30 cellular contexts compared by ENCODE assay signal in genomic region chr7:16822029-16822428, GRCh38. TPM values are rescaled to one million over a fixed set of nuclear protein-coding genes. Genes with fewer than 3 reads are reported as not detected.
DNase-seq lines count a peak whose midpoint lies in the region; ATAC-seq, FAIRE-seq and TF ChIP-seq lines count a peak whose summit lies in the region.
"Had no signal": no experiment of that assay in that cellular context is flagged by ENCODE, and none has a peak within 500 bp of the region (broad histone marks: within the 10 kb centered on the region; RNA-seq: fewer than 3 reads in every experiment).

No MANE protein-coding gene starts in this region.

- ATAC-seq in right lobe of liver (peak in 3 of 4 donors; percentile 45 to 67 (median 61)), HepG2 (no peak), body of pancreas (peak; percentile 70), left lung (peak; percentile 35), GM21576 (IDR thresholded peaks at IDR 0.05; ENCODE audit: unreplicated experiment) (no peak)

- in situ Hi-C loops in HepG2 (cut with HindIII; ENCODE audit: extremely low pct_ligation_motif_present, low pct_unique_long_range_greater_than_20kb) (no loop called here), transverse colon (cut with MboI; ENCODE audit: low pct_ligation_motif_present in 1 of 4, low pct_unique_long_range_greater_than_20kb in 1 of 4, low sequenced_read_pairs in 3 of 4) (no loop called here)

- no peaks in the 10 kb centered on the region for H3K27me3 ChIP-seq in right lobe of liver
- H3K27me3 ChIP-seq in HepG2 (ENCODE audit: control insufficient read depth in 1 of 2, insufficient read depth in 2 of 2, low read length in 2 of 2), result no peaks in the 10 kb centered on the region; a peak in 1 of 5 replicates
- no peaks in the 10 kb centered on the region for H3K27me3 ChIP-seq in body of pancreas
- no peaks in the 10 kb centered on the region for H3K27me3 ChIP-seq in left lung
- no peaks in the 10 kb centered on the region for H3K27me3 ChIP-seq in transverse colon
- H3K27me3 ChIP-seq: BE2C had no signal

- TF ChIP-seq RAD21 in HepG2 (CRISPR knock-in tag; IDR thresholded peaks at IDR 0.05), result no peak

- TF ChIP-seq POLR2A in right lobe of liver (IDR thresholded peaks at IDR 0.05), result no peak
- TF ChIP-seq POLR2A in HepG2 (IDR thresholded peaks at IDR 0.05; ENCODE audit: insufficient read depth in 1 of 2, low read depth in 2 of 2, low read length in 2 of 2), result no peak
- TF ChIP-seq POLR2A in body of pancreas (IDR thresholded peaks at IDR 0.05), result no peak
- no peak for TF ChIP-seq POLR2A in transverse colon (IDR thresholded peaks at IDR 0.05)

- no peak for TF ChIP-seq EP300 in HepG2 (IDR thresholded peaks at IDR 0.05; ENCODE audit: low read depth in 2 of 2, low read length in 2 of 2)
- TF ChIP-seq EP300 in HepG2 (CRISPR knock-in tag; IDR thresholded peaks at IDR 0.05; ENCODE audit: borderline replicate concordance), result no peak
- TF ChIP-seq EP300 in transverse colon (IDR thresholded peaks at IDR 0.05; ENCODE audit: low read depth), result no peak

- H3K9ac ChIP-seq in HepG2 (ENCODE audit: insufficient read depth, low read depth, low read length), result no peak overlapping the region

- BruUV-seq in HepG2 (replicated peaks; lab: Mats Ljungman, UMichigan), result no TSS peak

- peaks cover 0 to 6% (median 0%) of the 10 kb centered on the region in 4 donors for H3K4me1 ChIP-seq in right lobe of liver
- peaks cover 7% of the 10 kb centered on the region; the same call in 1 of the 2 replicates for H3K4me1 ChIP-seq in HepG2 (ENCODE audit: insufficient read depth, low read length)
- H3K4me1 ChIP-seq in body of pancreas, result peaks cover 13% of the 10 kb centered on the region
- H3K4me1 ChIP-seq in left lung, result no peaks in the 10 kb centered on the region
- peaks cover 0 to 33% (median 12%) of the 10 kb centered on the region in 4 donors for H3K4me1 ChIP-seq in transverse colon
- H3K4me1 ChIP-seq: BE2C had no signal

- H4K20me1 ChIP-seq in HepG2 (ENCODE audit: insufficient read depth, low read length), result no peaks in the 10 kb centered on the region

- H3K36me3 ChIP-seq in right lobe of liver (no peaks in the 10 kb centered on the region), HepG2 (replicated peaks in 1 of 2; ENCODE audit: control insufficient read depth in 1 of 2, insufficient read depth in 2 of 2, low read length in 2 of 2) (no peaks in the 10 kb centered on the region), body of pancreas (replicated peaks in 1 of 2; ENCODE audit: insufficient read depth in 1 of 2, low read depth in 2 of 2) (no peaks in the 10 kb centered on the region), left lung (no peaks in the 10 kb centered on the region), transverse colon (no peaks in the 10 kb centered on the region)
- H3K36me3 ChIP-seq: BE2C had no signal

- POLR2A ChIA-PET in HepG2 (lab: Yijun Ruan, JAX), result no interaction called here

- no peak for FAIRE-seq in HepG2 (lab: Jason Lieb, UNC)
- FAIRE-seq: D721Med, GM12891, H1 had no signal

- H3K27ac ChIP-seq in right lobe of liver (no peak overlapping the region), HepG2 (ENCODE audit: extremely low read length, insufficient read depth, low read length) (no peak overlapping the region), body of pancreas (peak overlapping the region in 1 of 4 donors; percentile 1), left lung (no peak overlapping the region), transverse colon (peak overlapping the region in 3 of 4 donors; percentile 40 to 68 (median 56))
- H3K27ac ChIP-seq: 22Rv1, PC-9 had no signal

- intact Hi-C loops in right lobe of liver (cut with DNase I) (no loop called here), HepG2 (cut with micrococcal nuclease; ENCODE audit: unreplicated experiment) (no loop called here), body of pancreas (cut with DNase I) (no loop called here), left lung (cut with DNase I) (no loop called here), transverse colon (cut with DNase I; ENCODE audit: low total_unique reads) (no loop called here)

- H3K9me3 ChIP-seq in right lobe of liver (no peaks in the 10 kb centered on the region), HepG2 (ENCODE audit: low read length) (no peaks in the 10 kb centered on the region), body of pancreas (no peaks in the 10 kb centered on the region), left lung (peaks cover 0 to 2% of the 10 kb centered on the region in 2 donors), transverse colon (no peaks in the 10 kb centered on the region)
- H3K9me3 ChIP-seq: BE2C had no signal

- 27% methylated on average over 3 of the region's 3 CpGs for WGBS in right lobe of liver (ENCODE audit: insufficient coverage, low coverage, low lambda C conversion rate, missing lambda C conversion rate)
- under 1% methylated on average over 3 of the region's 3 CpGs for WGBS in HepG2 (ENCODE audit: low lambda C conversion rate)
- 15 to 27% methylated on average over 3 of the region's 3 CpGs for WGBS in body of pancreas, 2 donors
- 39 to 40% methylated on average over 2 to 3 of the region's 3 CpGs for whole genome bisulfite sequencing in transverse colon (ENCODE audit: low coverage in 1 of 2), 2 donors

- no peak for TF ChIP-seq CTCF in right lobe of liver (IDR thresholded peaks at IDR 0.05)
- no peak for TF ChIP-seq CTCF in HepG2 (CRISPR knock-in tag; IDR thresholded peaks at IDR 0.05)
- TF ChIP-seq CTCF in body of pancreas (IDR thresholded peaks at IDR 0.05), result no peak
- TF ChIP-seq CTCF in left lung (IDR thresholded peaks at IDR 0.05), result no peak
- TF ChIP-seq CTCF in transverse colon (IDR thresholded peaks at IDR 0.05), result no peak

- CTCF ChIA-PET in HepG2 (lab: Yijun Ruan, JAX; ENCODE audit: low intra/inter-chr PET ratio, low total read pairs), result no interaction called here

- DNase-seq in right lobe of liver, result no peak
- DNase-seq in HepG2 (ENCODE audit: low spot score), result no peak
- DNase-seq in body of pancreas, result no peak
- no peak for DNase-seq in left lung
- DNase-seq in transverse colon, result no peak
- no peak for DNase-seq in glomerular visceral epithelial cell (ENCODE audit: extremely low spot score)
- no peak for DNase-seq in hypothalamus (lab: John Stamatoyannopoulos, UW)
- DNase-seq: ACHN; BE2C; CD8-positive, alpha-beta memory T cell; EL; GDM1; HCEC 1CT; NCI-H1105; NCI-H1436 treated with DMSO at 0.1 percent for 48 hours; NCI-H2029 treated with DMSO at 0.1 percent for 48 hours; NCI-H446 treated with DMSO at 0.1 percent for 48 hours; NCI-H526; NCI-H82; PC-9; Right ventricle myocardium superior had no signal

- H3K4me3 ChIP-seq in right lobe of liver, result no peak overlapping the region
- no peak overlapping the region for H3K4me3 ChIP-seq in HepG2 (replicated peaks in 1 of 3; ENCODE audit: insufficient read depth in 1 of 3, low read depth in 2 of 3, low read length in 3 of 3)
- H3K4me3 ChIP-seq in body of pancreas, result no peak overlapping the region
- no peak overlapping the region for H3K4me3 ChIP-seq in left lung
- no peak overlapping the region for H3K4me3 ChIP-seq in transverse colon
- H3K4me3 ChIP-seq: PC-9 had no signal

- H3K4me2 ChIP-seq in HepG2 (ENCODE audit: low read depth, low read length), result no peak overlapping the region
- H3K4me2 ChIP-seq: PC-9 had no signal

- H2AFZ ChIP-seq in HepG2 (ENCODE audit: low read length), result no peak overlapping the region
- H2AFZ ChIP-seq: PC-9 had no signal

- no peaks in the 10 kb centered on the region for H3K79me2 ChIP-seq in HepG2 (ENCODE audit: insufficient read depth, low read length)

RNA-seq across cellular contexts. Expression of gene AGR2, which starts 17.2 kb away (rescaled TPM):
- under 1 TPM in 4 of 6 experiments, not detected in 2; 0.15 to 0.43 (median 0.33) TPM for total RNA-seq in right lobe of liver
- 1.3 and 2.9 TPM in 2 replicates for total RNA-seq in HepG2 (2016; rRNA removed; fragmentation: Illumina TruSeq; extraction: Trizol)
- total RNA-seq in HepG2 (2016; cell fraction: cytosol; rRNA removed; fragmentation: Illumina TruSeq; extraction: Trizol; ENCODE audit: low read depth), result 0.88 and 1.6 TPM in 2 replicates
- 2.5 and 2.9 TPM in 2 replicates for total RNA-seq in HepG2 (2016; cell fraction: insoluble cytoplasmic fraction; rRNA removed; fragmentation: Illumina TruSeq; extraction: Trizol)
- 1.3 and 1.4 TPM in 2 replicates for total RNA-seq in HepG2 (2016; cell fraction: membrane; rRNA removed; fragmentation: Illumina TruSeq; extraction: Trizol)
- 3.7 and 5.2 TPM in 2 replicates for total RNA-seq in HepG2 (2016; cell fraction: nucleus; rRNA removed; fragmentation: Illumina TruSeq; extraction: Trizol)
- 1.7 and 2.2 TPM in 2 replicates for polyA plus RNA-seq in HepG2 (2011; rRNA removed)
- 5.0 and 7.9 TPM in 2 replicates for polyA plus RNA-seq in HepG2 (2011; cell fraction: cytosol; rRNA removed)
- polyA plus RNA-seq in HepG2 (2011; cell fraction: nucleus; rRNA removed), result 0.51 and 1.4 TPM in 2 replicates
- 1.3 and 2.3 TPM in 2 replicates for polyA plus RNA-seq in HepG2 (2012)
- polyA plus RNA-seq in HepG2 (2016; cell fraction: cytosol; fragmentation: Illumina TruSeq; extraction: Trizol; ENCODE audit: low read depth), result 0.35 and 1.4 TPM in 2 replicates
- 1.1 and 2.6 TPM in 2 replicates for polyA plus RNA-seq in HepG2 (2016; cell fraction: insoluble cytoplasmic fraction; fragmentation: Illumina TruSeq; extraction: Trizol; ENCODE audit: low read depth)
- polyA plus RNA-seq in HepG2 (2016; cell fraction: membrane; fragmentation: Illumina TruSeq; extraction: Trizol; ENCODE audit: low read depth), result 0.48 and 1.1 TPM in 2 replicates
- polyA plus RNA-seq in HepG2 (2016; cell fraction: nucleus; fragmentation: Illumina TruSeq; extraction: Trizol; ENCODE audit: insufficient read depth, low read depth), result 4.6 and 6.6 TPM in 2 replicates
- polyA minus RNA-seq in HepG2 (2011; rRNA and poly(A)+ RNA removed; ENCODE audit: low replicate concordance), result 2.1 and 4.6 TPM in 2 replicates
- 0.88 and 1.9 TPM in 2 replicates for polyA minus RNA-seq in HepG2 (2011; cell fraction: cytosol; rRNA and poly(A)+ RNA removed)
- polyA minus RNA-seq in HepG2 (2011; cell fraction: nucleus; rRNA and poly(A)+ RNA removed), result 0.25 TPM in 1 of 2 replicates, not detected in the other
- 10 to 100 TPM in 1 of 2 donors, 1 to 10 TPM in 1; 6.3 to 20.0 TPM for total RNA-seq in body of pancreas
- total RNA-seq in left lung, result 100 to 1,000 TPM; 182 to 376 TPM
- 100 to 1,000 TPM in 3 of 4 donors, 10 to 100 TPM in 1; 32.9 to 297 (median 215) TPM for total RNA-seq in transverse colon
- total RNA-seq: CD8-positive, alpha-beta memory T cell; H1; M059J; Right ventricle myocardium superior; RPMI7951; SK-MEL-5 had no signal
- polyA plus RNA-seq: CD14-positive monocyte; CD8-positive, alpha-beta memory T cell; H1 had no signal

RNA-seq across cellular contexts. Expression of gene AGR3, which starts 59.8 kb away (rescaled TPM):
- total RNA-seq in right lobe of liver (not detected), HepG2 (2016; rRNA removed; fragmentation: Illumina TruSeq; extraction: Trizol) (not detected in 2 replicates), body of pancreas (10 to 100 TPM in 1 of 2 donors, not detected in 1; 13.2 TPM), left lung (100 to 1,000 TPM; 115 to 132 TPM), transverse colon (100 to 1,000 TPM in 3 of 4 donors, 10 to 100 TPM in 1; 65.1 to 216 (median 126) TPM)
- total RNA-seq in HepG2 (2016; cell fraction: cytosol; rRNA removed; fragmentation: Illumina TruSeq; extraction: Trizol; ENCODE audit: low read depth), result not detected in 2 replicates
- not detected in 2 replicates for total RNA-seq in HepG2 (2016; cell fraction: insoluble cytoplasmic fraction; rRNA removed; fragmentation: Illumina TruSeq; extraction: Trizol)
- not detected in 2 replicates for total RNA-seq in HepG2 (2016; cell fraction: membrane; rRNA removed; fragmentation: Illumina TruSeq; extraction: Trizol)
- not detected in 2 replicates for total RNA-seq in HepG2 (2016; cell fraction: nucleus; rRNA removed; fragmentation: Illumina TruSeq; extraction: Trizol)
- not detected in 2 replicates for polyA plus RNA-seq in HepG2 (2011; rRNA removed)
- polyA plus RNA-seq in HepG2 (2011; cell fraction: cytosol; rRNA removed), result not detected in 2 replicates
- not detected in 2 replicates for polyA plus RNA-seq in HepG2 (2011; cell fraction: nucleus; rRNA removed)
- not detected in 2 replicates for polyA plus RNA-seq in HepG2 (2012)
- not detected in 2 replicates for polyA plus RNA-seq in HepG2 (2016; cell fraction: cytosol; fragmentation: Illumina TruSeq; extraction: Trizol; ENCODE audit: low read depth)
- polyA plus RNA-seq in HepG2 (2016; cell fraction: insoluble cytoplasmic fraction; fragmentation: Illumina TruSeq; extraction: Trizol; ENCODE audit: low read depth), result not detected in 2 replicates
- not detected in 2 replicates for polyA plus RNA-seq in HepG2 (2016; cell fraction: membrane; fragmentation: Illumina TruSeq; extraction: Trizol; ENCODE audit: low read depth)
- not detected in 2 replicates for polyA plus RNA-seq in HepG2 (2016; cell fraction: nucleus; fragmentation: Illumina TruSeq; extraction: Trizol; ENCODE audit: insufficient read depth, low read depth)
- not detected in 2 replicates for polyA minus RNA-seq in HepG2 (2011; rRNA and poly(A)+ RNA removed; ENCODE audit: low replicate concordance)
- not detected in 2 replicates for polyA minus RNA-seq in HepG2 (2011; cell fraction: cytosol; rRNA and poly(A)+ RNA removed)
- not detected in 2 replicates for polyA minus RNA-seq in HepG2 (2011; cell fraction: nucleus; rRNA and poly(A)+ RNA removed)
- total RNA-seq: CD8-positive, alpha-beta memory T cell; H1; M059J; Right ventricle myocardium superior; RPMI7951; SK-MEL-5 had no signal
- polyA plus RNA-seq: CD14-positive monocyte; CD8-positive, alpha-beta memory T cell; H1 had no signal

Comparison
In these comparisons a context has a peak if more than half of its experiments do, and no peak if none do; other contexts are left out.
1. ATAC-seq: peak in right lobe of liver (3 of 4), body of pancreas (single experiment) and left lung (single experiment); none in HepG2 (single experiment) and GM21576 (single experiment).
2. H3K27ac ChIP-seq: peak in transverse colon (3 of 4); none in right lobe of liver (0 of 3), HepG2 (single experiment) and left lung (0 of 2).
3. RNA of gene AGR3, which starts 59.8 kb away (total RNA-seq): 65.1 to 216 TPM in transverse colon and 115 to 132 TPM in left lung; 13.2 TPM in body of pancreas, not detected in right lobe of liver and not detected in HepG2; every median in the first group is over 4 times any median in the second.